In the genomic region with DNA sequence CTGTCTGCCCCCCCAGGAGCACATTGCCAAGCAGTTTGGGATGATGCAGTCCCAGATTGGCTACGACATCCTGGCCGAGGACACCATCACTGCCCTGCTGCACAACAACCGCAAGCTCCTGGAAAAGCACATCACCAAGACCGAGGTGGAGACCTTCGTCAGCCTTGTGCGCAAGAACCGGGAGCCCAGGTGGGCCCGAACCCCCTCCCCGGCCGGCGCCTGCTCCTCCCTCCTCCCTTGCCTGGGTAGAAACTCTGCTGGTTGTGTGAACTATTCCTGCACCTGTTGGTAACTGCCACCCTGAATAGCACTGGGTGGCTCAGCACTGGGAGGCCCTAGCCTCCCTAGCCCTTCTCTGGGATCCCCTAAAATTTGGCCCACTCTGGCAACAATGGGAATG, we compare ENCODE assay signal across 16 cellular contexts. TPM values are rescaled to one million over a fixed set of nuclear protein-coding genes. Genes with fewer than 3 reads are reported as not detected.
DNase-seq lines count a peak whose midpoint lies in the region; ATAC-seq and TF ChIP-seq lines count a peak whose summit lies in the region.
"Had no signal": no experiment of that assay in that cellular context is flagged by ENCODE, and none has a peak within 500 bp of the region (broad histone marks: within the 10 kb centered on the region; RNA-seq: fewer than 3 reads in every experiment).

No MANE protein-coding gene starts in this region.

- H3K4me1 Mint-ChIP-seq in MCF 10A (ENCODE audit: insufficient read depth, unreplicated experiment) (peaks cover 10% of the 10 kb centered on the region), T-helper 17 cell (peaks cover 15% of the 10 kb centered on the region)

- H3K36me3 Mint-ChIP-seq in MCF 10A (ENCODE audit: insufficient read depth, unreplicated experiment) (peaks cover 68% of the 10 kb centered on the region), T-helper 17 cell (ENCODE audit: low read depth) (peaks cover 8% of the 10 kb centered on the region)

- CTCF ChIA-PET in MCF 10A (lab: Yijun Ruan, JAX) (interaction anchor here (1.1 to 2.8 kb wide), 2 partner anchors 13 to 78 kb away, joined by 3 to 18 read pairs; no protein-coding TSS in a partner anchor), mammary epithelial cell (lab: Charles Lee; ENCODE audit: low non-redundant PET) (no interaction called here)

- no peaks in the 10 kb centered on the region for H3K9me3 ChIP-seq in mammary epithelial cell (replicated peaks; ENCODE audit: insufficient read depth, low read length)
- no peaks in the 10 kb centered on the region for H3K9me3 ChIP-seq in T-helper 17 cell (ENCODE audit: control insufficient read depth, low read length, poor library complexity, severe bottlenecking)
- no peaks in the 10 kb centered on the region for H3K9me3 ChIP-seq in body of pancreas
- H3K9me3 ChIP-seq in ovary, result no peaks in the 10 kb centered on the region
- H3K9me3 ChIP-seq: A549, BE2C, Caco-2 had no signal

- WGBS in mammary epithelial cell (ENCODE audit: low coverage, missing lambda C conversion rate), result 100% methylated on average over 3 of the region's 11 CpGs
- 90 to 92% methylated on average over 2 to 11 of the region's 11 CpGs for WGBS in body of pancreas, 2 donors
- 93 to 97% (median 95%) methylated on average over 11 of the region's 11 CpGs for WGBS in ovary, 3 donors

- H3K27ac ChIP-seq in mammary epithelial cell (ENCODE audit: insufficient read depth, low read depth, low read length), result no peak overlapping the region
- peak overlapping the region; percentile 73 for H3K27ac ChIP-seq in epithelial cell of prostate
- no peak overlapping the region for H3K27ac ChIP-seq in body of pancreas
- H3K27ac ChIP-seq in ovary, result no peak overlapping the region
- H3K27ac ChIP-seq: C4-2B had no signal

- intact Hi-C loops in MCF 10A (cut with micrococcal nuclease), result no loop called here
- intact Hi-C loops in mammary epithelial cell (cut with micrococcal nuclease), result no loop called here
- intact Hi-C loops in body of pancreas (cut with DNase I), result no loop called here
- intact Hi-C loops in ovary (cut with DNase I), result no loop called here

- BruUV-seq in MCF 10A (replicated peaks; lab: Mats Ljungman, UMichigan) (no TSS peak), mammary epithelial cell (replicated peaks; lab: Mats Ljungman, UMichigan) (no TSS peak)

- ATAC-seq in T-helper 17 cell (no peak), GM18909 (IDR thresholded peaks at IDR 0.05; ENCODE audit: poor library complexity, unreplicated experiment) (no peak), body of pancreas (no peak)
- ATAC-seq: A549 had no signal

- H3K27me3 ChIP-seq in mammary epithelial cell (ENCODE audit: insufficient read depth, low read length), result no peaks in the 10 kb centered on the region
- no peaks in the 10 kb centered on the region for H3K27me3 ChIP-seq in body of pancreas
- H3K27me3 ChIP-seq in ovary, result no peaks in the 10 kb centered on the region
- H3K27me3 ChIP-seq: BE2C had no signal

- H3K9me3 Mint-ChIP-seq in MCF 10A (ENCODE audit: unreplicated experiment), result no peaks in the 10 kb centered on the region
- H3K9me3 Mint-ChIP-seq: CD8-positive, alpha-beta memory T cell; HFFc6 had no signal

- no peak overlapping the region for H2AFZ ChIP-seq in mammary epithelial cell (ENCODE audit: low read depth, low read length)

- DNase-seq in MCF 10A (ENCODE audit: unreplicated experiment) (no peak), mammary epithelial cell (no peak), T-helper 17 cell (no peak), epithelial cell of prostate (ENCODE audit: low read depth, low spot score) (no peak), body of pancreas (no peak), ovary (no peak)
- DNase-seq: BE2C; Caco-2; CD8-positive, alpha-beta memory T cell; DND-41; GDM1; HCEC 1CT; HFFc6 had no signal

- H4K20me1 ChIP-seq in mammary epithelial cell (ENCODE audit: insufficient read depth, low read length), result peaks cover 2% of the 10 kb centered on the region

- H3K36me3 ChIP-seq in mammary epithelial cell (ENCODE audit: insufficient read depth, low read length) (peaks cover 48% of the 10 kb centered on the region), body of pancreas (replicated peaks in 1 of 2; ENCODE audit: insufficient read depth in 1 of 2, low read depth in 2 of 2) (peaks cover 0 to 9% of the 10 kb centered on the region in 2 donors), ovary (no peaks in the 10 kb centered on the region)
- H3K36me3 ChIP-seq: BE2C had no signal

- H3K79me2 ChIP-seq in mammary epithelial cell (ENCODE audit: insufficient read depth, low read length), result peaks cover 7% of the 10 kb centered on the region

- H3K4me3 ChIP-seq in mammary epithelial cell (replicated peaks in 1 of 3; ENCODE audit: insufficient read depth in 1 of 3, low read depth in 2 of 3, low read length in 3 of 3) (no peak overlapping the region), body of pancreas (no peak overlapping the region), ovary (no peak overlapping the region)
- H3K4me3 ChIP-seq: A549 had no signal

- POLR2A ChIA-PET in MCF 10A (lab: Yijun Ruan, JAX), result interaction anchor here (1.5 to 3.5 kb wide), 2 partner anchors 46 to 88 kb away, joined by 10 to 32 read pairs; partner anchors contain the start of genes BAK1 and ITPR3

- H3K27me3 Mint-ChIP-seq in MCF 10A (ENCODE audit: insufficient read depth, unreplicated experiment) (no peaks in the 10 kb centered on the region), T-helper 17 cell (no peaks in the 10 kb centered on the region)
- H3K27me3 Mint-ChIP-seq: CD8-positive, alpha-beta memory T cell had no signal

- in situ Hi-C loops in mammary epithelial cell (cut with MboI; ENCODE audit: low sequenced_read_pairs in 2 of 2), result no loop called here

- peak overlapping the region; percentile 93 for H3K27ac Mint-ChIP-seq in MCF 10A (ENCODE audit: low read depth, unreplicated experiment)
- peak overlapping the region; percentile 86 for H3K27ac Mint-ChIP-seq in T-helper 17 cell
- H3K27ac Mint-ChIP-seq: HFFc6 had no signal

- no peak for TF ChIP-seq EP300 in ovary (IDR thresholded peaks at IDR 0.05)

- TF ChIP-seq CTCF in MCF 10A (IDR thresholded peaks at IDR 0.05; ENCODE audit: unreplicated experiment) (no peak), mammary epithelial cell (conservative IDR thresholded peaks at IDR 0.05 in 1 of 2, IDR thresholded peaks at IDR 0.05 in 1 of 2; ENCODE audit: extremely low read depth in 1 of 2, insufficient read depth in 1 of 2, low read depth in 1 of 2, low read length in 2 of 2) (no peak), body of pancreas (IDR thresholded peaks at IDR 0.05) (no peak), ovary (IDR thresholded peaks at IDR 0.05) (no peak)

- dilution Hi-C loops in mammary epithelial cell (cut with HindIII; ENCODE audit: low sequenced_read_pairs), result no loop called here

- no peak overlapping the region for H3K4me2 ChIP-seq in mammary epithelial cell (ENCODE audit: insufficient read depth, low read depth, low read length)
- H3K4me2 ChIP-seq: A549 had no signal

- no peak for TF ChIP-seq POLR2A in body of pancreas (IDR thresholded peaks at IDR 0.05)
- TF ChIP-seq POLR2A in ovary (IDR thresholded peaks at IDR 0.05), result no peak

- H3K9ac ChIP-seq in mammary epithelial cell (ENCODE audit: insufficient read depth, low read length), result no peak overlapping the region

- no peak overlapping the region for H3K4me3 Mint-ChIP-seq in MCF 10A (ENCODE audit: unreplicated experiment)
- H3K4me3 Mint-ChIP-seq in T-helper 17 cell, result no peak overlapping the region
- H3K4me3 Mint-ChIP-seq: CD8-positive, alpha-beta memory T cell; HFFc6 had no signal

- H3K4me1 ChIP-seq in mammary epithelial cell (ENCODE audit: insufficient read depth, low read length) (peaks cover 11% of the 10 kb centered on the region), body of pancreas (no peaks in the 10 kb centered on the region), ovary (ENCODE audit: insufficient read depth) (no peaks in the 10 kb centered on the region)
- H3K4me1 ChIP-seq: BE2C had no signal

RNA-seq across cellular contexts. Expression of gene UQCC2, which starts 43.7 kb away (rescaled TPM):
- total RNA-seq in MCF 10A (2022), result 122 and 147 TPM in 2 replicates
- total RNA-seq in mammary epithelial cell, result 10 to 100 TPM; 12.3 to 65.2 TPM
- polyA plus RNA-seq in mammary epithelial cell, result 46.7 TPM
- polyA minus RNA-seq in mammary epithelial cell, result 28.2 TPM
- 10 to 100 TPM; 17.3 to 19.8 TPM for total RNA-seq in T-helper 17 cell
- 10 to 100 TPM in 1 of 2 donors, 1 to 10 TPM in 1; 4.0 to 17.6 TPM for total RNA-seq in body of pancreas
- 10 to 100 TPM in 6 of 7 donors, 1 to 10 TPM in 1; 9.1 to 65.2 (median 38.0) TPM for total RNA-seq in ovary
- polyA plus RNA-seq in ovary, result 10 to 100 TPM; 28.7 to 52.4 TPM

RNA-seq across cellular contexts. Expression of gene ITPR3, which starts 46.7 kb away (rescaled TPM):
- total RNA-seq in MCF 10A (2022) (86.9 and 109 TPM in 2 replicates), mammary epithelial cell (100 to 1,000 TPM; 125 to 155 TPM), T-helper 17 cell (10 to 100 TPM; 48.1 to 48.3 TPM), body of pancreas (10 to 100 TPM; 17.5 to 25.9 TPM), ovary (10 to 100 TPM in 6 of 7 donors, 1 to 10 TPM in 1; 3.7 to 31.1 (median 20.1) TPM)
- polyA plus RNA-seq in mammary epithelial cell (106 TPM), ovary (1 to 10 TPM; 3.6 to 6.9 TPM)
- 270 TPM for polyA minus RNA-seq in mammary epithelial cell
